ENCODE assay signal across 8 cellular contexts in genomic region chr4:146333187-146333894, GRCh38.
DNase-seq lines count a peak whose midpoint lies in the region; ATAC-seq and TF ChIP-seq lines count a peak whose summit lies in the region.

No MANE protein-coding gene starts in this region.

- no peak overlapping the region for H2AFZ ChIP-seq in neural progenitor cell (replicated peaks)

- no peaks in the 10 kb centered on the region for H3K4me1 Mint-ChIP-seq in stimulated activated memory B cell treated with anti-CD40 and anti-IgM and Interleukin-4, amounts not matched to agents 10 μg/mL and 1 μg/mL and 100 μg/mL, for 72 hours
- no peaks in the 10 kb centered on the region for H3K4me1 Mint-ChIP-seq in neural progenitor cell

- no peaks in the 10 kb centered on the region for H3K79me2 ChIP-seq in neural progenitor cell (ENCODE audit: low read depth)

- H3K4me2 ChIP-seq in neural progenitor cell = no peak overlapping the region

- no peaks in the 10 kb centered on the region for H4K20me1 ChIP-seq in neural progenitor cell (ENCODE audit: low read depth)

- no peaks in the 10 kb centered on the region for H3K27me3 Mint-ChIP-seq in stimulated activated memory B cell treated with anti-CD40 and anti-IgM and Interleukin-4, amounts not matched to agents 10 μg/mL and 1 μg/mL and 100 μg/mL, for 72 hours
- H3K27me3 Mint-ChIP-seq in neural progenitor cell (ENCODE audit: insufficient read depth, low read depth) = no peaks in the 10 kb centered on the region

- no peak overlapping the region for H3K27ac ChIP-seq in neural progenitor cell

- no peak overlapping the region for H3K27ac Mint-ChIP-seq in stimulated activated memory B cell treated with anti-CD40 and anti-IgM and Interleukin-4, amounts not matched to agents 10 μg/mL and 1 μg/mL and 100 μg/mL, for 72 hours
- no peak overlapping the region for H3K27ac Mint-ChIP-seq in neural progenitor cell

- no peak for TF ChIP-seq CTCF in GM10248 (IDR thresholded peaks at IDR 0.05; ENCODE audit: control extremely low read depth, extremely low read depth, low read depth, missing control alignments)
- no peak for TF ChIP-seq CTCF in neural progenitor cell (IDR thresholded peaks at IDR 0.05)

- no peak overlapping the region for H3K4me3 ChIP-seq in neural progenitor cell

- no peaks in the 10 kb centered on the region for H3K27me3 ChIP-seq in neural progenitor cell

- no peak overlapping the region for H3K9ac ChIP-seq in neural progenitor cell

- H3K4me3 Mint-ChIP-seq in stimulated activated memory B cell treated with anti-CD40 and anti-IgM and Interleukin-4, amounts not matched to agents 10 μg/mL and 1 μg/mL and 100 μg/mL, for 72 hours = no peak overlapping the region
- H3K4me3 Mint-ChIP-seq in neural progenitor cell = no peak overlapping the region

- POLR2A ChIA-PET in GM10248 (lab: Yijun Ruan, JAX) = no interaction called here

- H3K36me3 ChIP-seq in neural progenitor cell = no peaks in the 10 kb centered on the region

- no peaks in the 10 kb centered on the region for H3K36me3 Mint-ChIP-seq in stimulated activated memory B cell treated with anti-CD40 and anti-IgM and Interleukin-4, amounts not matched to agents 10 μg/mL and 1 μg/mL and 100 μg/mL, for 72 hours
- no peaks in the 10 kb centered on the region for H3K36me3 Mint-ChIP-seq in neural progenitor cell

- CTCF ChIA-PET in GM10248 (lab: Yijun Ruan, JAX) = interaction anchor here (1.0 to 1.8 kb wide), 6 partner anchors 7 to 89 kb away, joined by 3 to 5 read pairs (median 4); no protein-coding TSS in a partner anchor

- H3F3A ChIP-seq in neural progenitor cell (ENCODE audit: low read depth) = no peaks in the 10 kb centered on the region

- DNase-seq in GM10248 (ENCODE audit: extremely low spot score) (peak; percentile 31), HK-2 (ENCODE audit: unreplicated experiment) (peak; percentile 33), neural progenitor cell (ENCODE audit: low spot score) (no peak), DMS 273 (lab: John Stamatoyannopoulos, UW; ENCODE audit: unreplicated experiment) (no peak), NCI-H2196 treated with DMSO at 0.1 percent for 48 hours (lab: John Stamatoyannopoulos, UW; ENCODE audit: unreplicated experiment) (no peak)
- peak; percentile 23 for DNase-seq in activated naive CD4-positive, alpha-beta T cell treated with anti-CD3 and anti-CD28 coated beads, Interleukin-2, amount 50 U/mL, for 16 hours

- peak; percentile 95 for ATAC-seq in GM21515 (IDR thresholded peaks at IDR 0.05; ENCODE audit: unreplicated experiment)
- ATAC-seq in stimulated activated memory B cell treated with anti-CD40 and anti-IgM and Interleukin-4, amounts not matched to agents 10 μg/mL and 1 μg/mL and 100 μg/mL, for 72 hours = peak; percentile 47

- H3K9me3 Mint-ChIP-seq in stimulated activated memory B cell treated with anti-CD40 and anti-IgM and Interleukin-4, amounts not matched to agents 10 μg/mL and 1 μg/mL and 100 μg/mL, for 72 hours = no peaks in the 10 kb centered on the region
- no peaks in the 10 kb centered on the region for H3K9me3 Mint-ChIP-seq in neural progenitor cell

- no peaks in the 10 kb centered on the region for H3K9me3 ChIP-seq in neural progenitor cell (ENCODE audit: low read depth)

- no peaks in the 10 kb centered on the region for H3K4me1 ChIP-seq in neural progenitor cell

Comparison
In these comparisons a context has a peak if more than half of its experiments do, and no peak if none do; other contexts are left out.
1. DNase-seq: peak in GM10248 (single experiment), HK-2 (single experiment) and activated naive CD4-positive, alpha-beta T cell treated with anti-CD3 and anti-CD28 coated beads, Interleukin-2, amount 50 U/mL, for 16 hours (single experiment); none in neural progenitor cell (single experiment), DMS 273 (single experiment) and NCI-H2196 treated with DMSO at 0.1 percent for 48 hours (single experiment).